ENCODE assay signal across 26 cellular contexts in genomic region chr2:135168119-135168872, GRCh38.
DNase-seq lines count a peak whose midpoint lies in the region; ATAC-seq and TF ChIP-seq lines count a peak whose summit lies in the region.
"Had no signal": no experiment of that assay in that cellular context is flagged by ENCODE, and none has a peak within 500 bp of the region (broad histone marks: within the 10 kb centered on the region; RNA-seq: fewer than 3 reads in every experiment).

No MANE protein-coding gene starts in this region.

- H3K27ac Mint-ChIP-seq in activated naive CD4-positive, alpha-beta T cell treated with anti-CD3 and anti-CD28 coated beads, Interleukin-2, amount 50 U/mL, for 24 hours = peak overlapping the region; percentile 51
- peak overlapping the region in 1 of 2 donors; percentile 48 for H3K27ac Mint-ChIP-seq in activated naive CD4-positive, alpha-beta T cell treated with anti-CD3 and anti-CD28 coated beads, Interleukin-2, amount 50 U/mL, for 72 hours
- peak overlapping the region; percentile 32 for H3K27ac Mint-ChIP-seq in neural progenitor cell
- H3K27ac Mint-ChIP-seq: activated B cell treated with CpG ODN at 0.5 μM for 24 hours; activated CD4-positive, alpha-beta memory T cell treated with anti-CD3 and anti-CD28 coated beads for 36 hours; activated naive CD4-positive, alpha-beta T cell treated with anti-CD3 and anti-CD28 coated beads, Interleukin-2, amount 10 ng/mL, durations not matched to agents 7 days and 5 days had no signal

- H3K27ac ChIP-seq in PC-3 (ENCODE audit: low read length) = no peak overlapping the region
- H3K27ac ChIP-seq in neural progenitor cell = no peak overlapping the region
- no peak overlapping the region for H3K27ac ChIP-seq in substantia nigra (ENCODE audit: low read depth, low read length, poor library complexity, severe bottlenecking)
- H3K27ac ChIP-seq: BLaER1, heart left ventricle, parathyroid adenoma had no signal

- H3K9ac ChIP-seq in PC-3 (ENCODE audit: low read length) = no peak overlapping the region
- no peak overlapping the region for H3K9ac ChIP-seq in neural progenitor cell
- H3K9ac ChIP-seq: BLaER1, parathyroid adenoma had no signal

- no peaks in the 10 kb centered on the region for H3F3A ChIP-seq in PC-3 (ENCODE audit: low read length, unreplicated experiment)
- H3F3A ChIP-seq in neural progenitor cell (ENCODE audit: low read depth) = no peaks in the 10 kb centered on the region

- no peak overlapping the region for H3K4me3 ChIP-seq in PC-3 (ENCODE audit: low read length)
- H3K4me3 ChIP-seq in choroid plexus epithelial cell (ENCODE audit: low read depth, low read length) = no peak overlapping the region
- H3K4me3 ChIP-seq in neural progenitor cell = no peak overlapping the region
- H3K4me3 ChIP-seq: BLaER1, heart left ventricle had no signal

- no peak overlapping the region for H3K4me2 ChIP-seq in PC-3 (ENCODE audit: low read length)
- no peak overlapping the region for H3K4me2 ChIP-seq in neural progenitor cell
- H3K4me2 ChIP-seq: BLaER1 had no signal

- H3K36me3 ChIP-seq in PC-3 (ENCODE audit: low read depth, low read length) (peaks cover 46% of the 10 kb centered on the region), neural progenitor cell (peaks cover 8% of the 10 kb centered on the region)

- POLR2A ChIA-PET in PC-3 (lab: Charles Lee; ENCODE audit: unreplicated experiment) = no interaction called here

- DNase-seq in activated naive CD4-positive, alpha-beta T cell treated with anti-CD3 and anti-CD28 coated beads, Interleukin-2, amount 50 U/mL, for 72 hours (ENCODE audit: low spot score in 2 of 2) = no peak
- DNase-seq in PC-3 = no peak
- DNase-seq in choroid plexus epithelial cell (ENCODE audit: low read depth) = no peak
- DNase-seq in neural progenitor cell (ENCODE audit: low spot score) = no peak
- DNase-seq in NCI-H1417 treated with DMSO at 0.1 percent for 48 hours (lab: John Stamatoyannopoulos, UW) = no peak
- DNase-seq in substantia nigra (lab: John Stamatoyannopoulos, UW) = no peak
- DNase-seq: ACHN; activated B cell treated with CpG ODN at 0.5 μM for 24 hours; activated CD4-positive, alpha-beta memory T cell treated with anti-CD3 and anti-CD28 coated beads for 36 hours; activated naive CD4-positive, alpha-beta T cell treated with anti-CD3 and anti-CD28 coated beads, Interleukin-2, amount 10 ng/mL, durations not matched to agents 7 days and 5 days; GOT3; heart left ventricle; IMR-90; mesenchymal stem cell; naive B cell; NCI-H1417; NCI-H2107; NCI-H510A; stimulated activated CD4-positive, alpha-beta T cell treated with anti-CD3 and anti-CD28 coated beads, Interleukin-15, amount 100 ng/mL, for 24 hours; T-helper 9 cell had no signal

- H3K36me3 Mint-ChIP-seq in activated naive CD4-positive, alpha-beta T cell treated with anti-CD3 and anti-CD28 coated beads, Interleukin-2, amount 50 U/mL, for 24 hours = peaks cover 34% of the 10 kb centered on the region
- H3K36me3 Mint-ChIP-seq in activated naive CD4-positive, alpha-beta T cell treated with anti-CD3 and anti-CD28 coated beads, Interleukin-2, amount 50 U/mL, for 72 hours = peaks cover 20 to 33% of the 10 kb centered on the region in 2 donors
- H3K36me3 Mint-ChIP-seq in neural progenitor cell = peaks cover 49% of the 10 kb centered on the region

- H3K9me3 Mint-ChIP-seq in activated naive CD4-positive, alpha-beta T cell treated with anti-CD3 and anti-CD28 coated beads, Interleukin-2, amount 50 U/mL, for 24 hours = no peaks in the 10 kb centered on the region
- peaks cover 0 to 4% of the 10 kb centered on the region in 2 donors for H3K9me3 Mint-ChIP-seq in activated naive CD4-positive, alpha-beta T cell treated with anti-CD3 and anti-CD28 coated beads, Interleukin-2, amount 50 U/mL, for 72 hours
- H3K9me3 Mint-ChIP-seq in neural progenitor cell = no peaks in the 10 kb centered on the region
- H3K9me3 Mint-ChIP-seq: activated B cell treated with CpG ODN at 0.5 μM for 24 hours; activated CD4-positive, alpha-beta memory T cell treated with anti-CD3 and anti-CD28 coated beads for 36 hours; activated naive CD4-positive, alpha-beta T cell treated with anti-CD3 and anti-CD28 coated beads, Interleukin-2, amount 10 ng/mL, durations not matched to agents 7 days and 5 days had no signal

- no peaks in the 10 kb centered on the region for H3K79me2 ChIP-seq in PC-3 (ENCODE audit: low read length)
- H3K79me2 ChIP-seq in neural progenitor cell (ENCODE audit: low read depth) = no peaks in the 10 kb centered on the region

- CTCF ChIA-PET in PC-3 (lab: Charles Lee) = no interaction called here

- TF ChIP-seq CTCF in PC-3 (conservative IDR thresholded peaks at IDR 0.05; ENCODE audit: low read depth, low read length) (0 out of 2 replicates have a peak, but pooled peaks have one; percentile 26), choroid plexus epithelial cell (conservative IDR thresholded peaks at IDR 0.05; ENCODE audit: low read depth, low read length) (peak; percentile 9), neural progenitor cell (IDR thresholded peaks at IDR 0.05) (peak; percentile 6)

- H4K20me1 ChIP-seq in PC-3 (ENCODE audit: low read length) = no peaks in the 10 kb centered on the region
- no peaks in the 10 kb centered on the region for H4K20me1 ChIP-seq in neural progenitor cell (ENCODE audit: low read depth)
- H4K20me1 ChIP-seq: BLaER1 had no signal

- H3K4me1 ChIP-seq in PC-3 (ENCODE audit: insufficient read depth, low read length) (peaks cover 19% of the 10 kb centered on the region), neural progenitor cell (no peaks in the 10 kb centered on the region)
- H3K4me1 ChIP-seq: BLaER1, heart left ventricle had no signal

- H3K27me3 ChIP-seq in PC-3 (ENCODE audit: low read length) (no peaks in the 10 kb centered on the region), neural progenitor cell (no peaks in the 10 kb centered on the region)
- H3K27me3 ChIP-seq: BLaER1, heart left ventricle had no signal

- intact Hi-C loops in PC-3 (cut with micrococcal nuclease) = no loop called here

- no peaks in the 10 kb centered on the region for H3K9me2 ChIP-seq in PC-3 (replicated peaks; ENCODE audit: low read length)

- no peak for ATAC-seq in activated naive CD4-positive, alpha-beta T cell treated with anti-CD3 and anti-CD28 coated beads, Interleukin-2, amount 50 U/mL, for 72 hours
- no peak for ATAC-seq in PC-3
- ATAC-seq in GM18498 (IDR thresholded peaks at IDR 0.05; ENCODE audit: unreplicated experiment) = no peak
- ATAC-seq: heart left ventricle, sciatic nerve, SK-N-SH treated with all-trans-retinoic acid at 6 μM for 48 hours had no signal

- H3K4me3 Mint-ChIP-seq in activated naive CD4-positive, alpha-beta T cell treated with anti-CD3 and anti-CD28 coated beads, Interleukin-2, amount 50 U/mL, for 24 hours = no peak overlapping the region
- H3K4me3 Mint-ChIP-seq in neural progenitor cell = no peak overlapping the region
- H3K4me3 Mint-ChIP-seq: activated B cell treated with CpG ODN at 0.5 μM for 24 hours; activated CD4-positive, alpha-beta memory T cell treated with anti-CD3 and anti-CD28 coated beads for 36 hours; activated naive CD4-positive, alpha-beta T cell treated with anti-CD3 and anti-CD28 coated beads, Interleukin-2, amount 10 ng/mL, durations not matched to agents 7 days and 5 days; naive B cell had no signal

- peaks cover 4% of the 10 kb centered on the region for H3K4me1 Mint-ChIP-seq in activated naive CD4-positive, alpha-beta T cell treated with anti-CD3 and anti-CD28 coated beads, Interleukin-2, amount 50 U/mL, for 24 hours
- peaks cover 4% of the 10 kb centered on the region for H3K4me1 Mint-ChIP-seq in neural progenitor cell
- H3K4me1 Mint-ChIP-seq: activated B cell treated with CpG ODN at 0.5 μM for 24 hours, naive B cell had no signal

- H3K9me3 ChIP-seq in PC-3 (ENCODE audit: low read length) = no peaks in the 10 kb centered on the region
- H3K9me3 ChIP-seq in neural progenitor cell (ENCODE audit: low read depth) = no peaks in the 10 kb centered on the region
- H3K9me3 ChIP-seq: BLaER1, heart left ventricle had no signal

- no TSS peak for BruUV-seq in PC-3 (replicated peaks; lab: Mats Ljungman, UMichigan)

- H2AFZ ChIP-seq in PC-3 (ENCODE audit: low read length) (no peak overlapping the region), neural progenitor cell (replicated peaks) (no peak overlapping the region)
- H2AFZ ChIP-seq: parathyroid adenoma had no signal

- no peaks in the 10 kb centered on the region for H3K27me3 Mint-ChIP-seq in activated naive CD4-positive, alpha-beta T cell treated with anti-CD3 and anti-CD28 coated beads, Interleukin-2, amount 50 U/mL, for 24 hours
- peaks cover 2% of the 10 kb centered on the region for H3K27me3 Mint-ChIP-seq in neural progenitor cell (ENCODE audit: insufficient read depth, low read depth)
- H3K27me3 Mint-ChIP-seq: activated B cell treated with CpG ODN at 0.5 μM for 24 hours; activated CD4-positive, alpha-beta memory T cell treated with anti-CD3 and anti-CD28 coated beads for 36 hours; activated naive CD4-positive, alpha-beta T cell treated with anti-CD3 and anti-CD28 coated beads, Interleukin-2, amount 10 ng/mL, durations not matched to agents 7 days and 5 days; naive B cell had no signal
